Comparison of ENCODE assay signal across 22 cellular contexts in genomic region chr13:52461265-52461664, GRCh38. TPM values are rescaled to one million over a fixed set of nuclear protein-coding genes. Genes with fewer than 3 reads are reported as not detected.
DNase-seq lines count a peak whose midpoint lies in the region; ATAC-seq, FAIRE-seq and TF ChIP-seq lines count a peak whose summit lies in the region.
"Had no signal": no experiment of that assay in that cellular context is flagged by ENCODE, and none has a peak within 500 bp of the region (broad histone marks: within the 10 kb centered on the region; RNA-seq: fewer than 3 reads in every experiment).

No MANE protein-coding gene starts in this region.

- H3K27me3 Mint-ChIP-seq in activated CD4-positive, alpha-beta T cell treated with anti-CD3 and anti-CD28 coated beads for 36 hours: no peaks in the 10 kb centered on the region
- no peaks in the 10 kb centered on the region for H3K27me3 Mint-ChIP-seq in Caco-2 (ENCODE audit: insufficient read depth, unreplicated experiment)

- H3K9me1 ChIP-seq in K562 (ENCODE audit: control insufficient read depth, insufficient read depth, low read length): no peaks in the 10 kb centered on the region

- H3K27me3 ChIP-seq in Caco-2 (replicated peaks; ENCODE audit: control insufficient read depth, insufficient read depth, low read length) (no peaks in the 10 kb centered on the region), K562 (ENCODE audit: control insufficient read depth in 2 of 2, insufficient read depth in 2 of 2, low read length in 2 of 2) (no peaks in the 10 kb centered on the region)
- H3K27me3 ChIP-seq: Peyer's patch, upper lobe of right lung had no signal

- no peak for TF ChIP-seq EP300 in K562 (IDR thresholded peaks at IDR 0.05; ENCODE audit: low read length)

- TF ChIP-seq CTCF in Caco-2 (IDR thresholded peaks at IDR 0.05; ENCODE audit: insufficient read depth in 1 of 2, low read depth in 1 of 2, low read length in 1 of 2, severe bottlenecking in 1 of 2, unreplicated experiment in 1 of 2): no peak
- TF ChIP-seq CTCF in NB4 (IDR thresholded peaks at IDR 0.05; ENCODE audit: low read depth, low read length): no peak
- TF ChIP-seq CTCF in K562 (IDR thresholded peaks at IDR 0.05 in 2 of 3, conservative IDR thresholded peaks at IDR 0.05 in 1 of 3; ENCODE audit: insufficient read depth in 2 of 3, low read depth in 1 of 3, low read length in 3 of 3): no peak

- H3K9ac ChIP-seq in K562 (ENCODE audit: insufficient read depth in 1 of 2, low read depth in 2 of 2, low read length in 2 of 2): no peak overlapping the region

- H3K9me3 ChIP-seq in Caco-2: no peaks in the 10 kb centered on the region
- H3K9me3 ChIP-seq in K562 (replicated peaks; ENCODE audit: control insufficient read depth, insufficient read depth, low read depth, low read length): no peaks in the 10 kb centered on the region
- H3K9me3 ChIP-seq: Peyer's patch, prostate gland, upper lobe of right lung had no signal

- TF ChIP-seq RAD21 in K562 (CRISPR knock-in tag; conservative IDR thresholded peaks at IDR 0.05 in 1 of 2, IDR thresholded peaks at IDR 0.05 in 1 of 2): no peak

- FAIRE-seq in K562 (lab: Jason Lieb, UNC) (no peak), RCC 7860 (lab: Jason Lieb, UNC) (no peak)
- FAIRE-seq: astrocyte had no signal

- H4K20me1 ChIP-seq in K562 (replicated peaks; ENCODE audit: control insufficient read depth, insufficient read depth, low read length): no peaks in the 10 kb centered on the region

- BruUV-seq in Caco-2 (replicated peaks; lab: Mats Ljungman, UMichigan): TSS peak; percentile 2
- TSS peak; percentile 3 for BruUV-seq in K562 (replicated peaks; lab: Mats Ljungman, UMichigan)

- peaks cover 31% of the 10 kb centered on the region for H3K4me1 Mint-ChIP-seq in activated CD4-positive, alpha-beta T cell treated with anti-CD3 and anti-CD28 coated beads for 36 hours
- no peaks in the 10 kb centered on the region for H3K4me1 Mint-ChIP-seq in Caco-2 (ENCODE audit: low read depth, unreplicated experiment)

- intact Hi-C loops in activated CD4-positive, alpha-beta T cell treated with anti-CD3 and anti-CD28 coated beads for 36 hours (cut with DNase I, micrococcal nuclease): no loop called here
- intact Hi-C loops in Caco-2 (cut with micrococcal nuclease; ENCODE audit: unreplicated experiment): no loop called here
- intact Hi-C loops in K562 (cut with micrococcal nuclease): no loop called here

- POLR2A ChIA-PET in activated CD4-positive, alpha-beta T cell treated with anti-CD3 and anti-CD28 coated beads for 36 hours (lab: Charles Lee): no interaction called here
- POLR2A ChIA-PET in Caco-2 (lab: Charles Lee): no interaction called here
- POLR2A ChIA-PET in K562 (lab: Yijun Ruan, JAX): no interaction called here

- no peaks in the 10 kb centered on the region for H3K36me3 ChIP-seq in Caco-2 (ENCODE audit: control insufficient read depth, insufficient read depth, low read length)
- peaks cover 86% of the 10 kb centered on the region for H3K36me3 ChIP-seq in K562 (ENCODE audit: control insufficient read depth, insufficient read depth, low read length)
- H3K36me3 ChIP-seq: prostate gland had no signal

- TF ChIP-seq POLR2A in NB4 (IDR thresholded peaks at IDR 0.05; ENCODE audit: extremely low read depth, insufficient read length) (no peak), K562 (conservative IDR thresholded peaks at IDR 0.05) (no peak)

- H3K27ac Mint-ChIP-seq in activated CD4-positive, alpha-beta T cell treated with anti-CD3 and anti-CD28 coated beads for 36 hours: no peak overlapping the region
- no peak overlapping the region for H3K27ac Mint-ChIP-seq in Caco-2 (ENCODE audit: unreplicated experiment)

- H3K36me3 Mint-ChIP-seq in activated CD4-positive, alpha-beta T cell treated with anti-CD3 and anti-CD28 coated beads for 36 hours (ENCODE audit: low read depth): peaks cover 50% of the 10 kb centered on the region
- peaks cover 76% of the 10 kb centered on the region for H3K36me3 Mint-ChIP-seq in Caco-2 (ENCODE audit: insufficient read depth, unreplicated experiment)

- H3K4me3 ChIP-seq in Caco-2 (ENCODE audit: low read depth, low read length): no peak overlapping the region
- peak overlapping the region; percentile 37 for H3K4me3 ChIP-seq in NB4 (ENCODE audit: low read depth, low read length)
- H3K4me3 ChIP-seq in K562: no peak overlapping the region
- H3K4me3 ChIP-seq: Peyer's patch, prostate gland, skin epidermis, upper lobe of right lung had no signal

- 100% methylated on average over 3 of the region's 3 CpGs for WGBS in K562 (ENCODE audit: insufficient coverage, low coverage, missing lambda C conversion rate)

- H3K79me2 ChIP-seq in K562 (ENCODE audit: control insufficient read depth, insufficient read depth, low read length): peaks cover 59% of the 10 kb centered on the region

- peak; percentile 58 for ATAC-seq in activated CD4-positive, alpha-beta T cell treated with anti-CD3 and anti-CD28 coated beads for 36 hours
- ATAC-seq in K562: no peak
- no peak for ATAC-seq in GM21515 (IDR thresholded peaks at IDR 0.05; ENCODE audit: unreplicated experiment)
- ATAC-seq: esophagus mucosa, left cardiac atrium, upper lobe of right lung had no signal

- no peak overlapping the region for H3K4me3 Mint-ChIP-seq in activated CD4-positive, alpha-beta T cell treated with anti-CD3 and anti-CD28 coated beads for 36 hours
- no peak overlapping the region for H3K4me3 Mint-ChIP-seq in Caco-2 (ENCODE audit: unreplicated experiment)
- H3K4me3 Mint-ChIP-seq: mesothelial cell of epicardium had no signal

- H3K9me3 Mint-ChIP-seq in activated CD4-positive, alpha-beta T cell treated with anti-CD3 and anti-CD28 coated beads for 36 hours (ENCODE audit: low read depth): no peaks in the 10 kb centered on the region
- no peaks in the 10 kb centered on the region for H3K9me3 Mint-ChIP-seq in Caco-2 (ENCODE audit: unreplicated experiment)
- H3K9me3 Mint-ChIP-seq: mesothelial cell of epicardium had no signal

- in situ Hi-C loops in K562 (cut with MboI): no loop called here

- H3K4me2 ChIP-seq in K562 (ENCODE audit: insufficient read depth, low read length): no peak overlapping the region

- H3K4me1 ChIP-seq in Caco-2: no peaks in the 10 kb centered on the region
- H3K4me1 ChIP-seq in K562 (replicated peaks in 1 of 2; ENCODE audit: control insufficient read depth in 2 of 2, insufficient read depth in 2 of 2, low read length in 2 of 2): peaks cover 3 to 4% of the 10 kb centered on the region in 2 experiments; a peak in 2 of 5 replicates
- H3K4me1 ChIP-seq: prostate gland had no signal

- no peak overlapping the region for H3K27ac ChIP-seq in K562 (ENCODE audit: extremely low read depth, low read depth, low read length)
- H3K27ac ChIP-seq: Peyer's patch, prostate gland, skin epidermis, upper lobe of right lung had no signal

- no peak overlapping the region for H2AFZ ChIP-seq in K562 (ENCODE audit: low read depth, low read length)

- DNase-seq in activated CD4-positive, alpha-beta T cell treated with anti-CD3 and anti-CD28 coated beads for 36 hours: no peak
- DNase-seq in activated CD4-positive, alpha-beta T cell treated with anti-CD3 and anti-CD28 coated beads for 1 hour: no peak
- DNase-seq in Caco-2: no peak
- no peak for DNase-seq in NB4 (ENCODE audit: low read depth)
- no peak for DNase-seq in K562 (ENCODE audit: extremely low read depth in 1 of 4, low spot score in 3 of 4)
- DNase-seq in NCI-H187 treated with DMSO at 0.1 percent for 48 hours (lab: John Stamatoyannopoulos, UW): no peak
- no peak for DNase-seq in RCC 7860 (ENCODE audit: low spot score)
- DNase-seq: activated naive CD4-positive, alpha-beta T cell treated with Interleukin-2 at 50 U/mL for 16 hours; C1 segment of cervical spinal cord; effector CD4-positive, alpha-beta T cell; left cardiac atrium; NCI-H1436 treated with DMSO at 0.1 percent for 48 hours; NCI-H748 treated with DMSO at 0.1 percent for 48 hours; Peyer's patch; stimulated activated CD4-positive, alpha-beta T cell treated with anti-CD3 and anti-CD28 coated beads, Interleukin-2, amount 100 ng/mL, for 48 hours; upper lobe of right lung had no signal

- CTCF ChIA-PET in activated CD4-positive, alpha-beta T cell treated with anti-CD3 and anti-CD28 coated beads for 36 hours (lab: Charles Lee): no interaction called here
- CTCF ChIA-PET in Caco-2 (lab: Charles Lee) (no interaction called here), K562 (lab: Yijun Ruan, JAX; ENCODE audit: low intra/inter-chr PET ratio) (no interaction called here)

RNA-seq across cellular contexts. Expression of gene CKAP2, which starts 6.0 kb away (rescaled TPM):
- total RNA-seq in activated CD4-positive, alpha-beta T cell treated with anti-CD3 and anti-CD28 coated beads for 36 hours: 10 to 100 TPM; 65.5 to 95.7 TPM
- 62.4 and 68.9 TPM in 2 replicates for total RNA-seq in Caco-2 (2022)
- total RNA-seq in K562 (2011; cell fraction: chromatin; rRNA removed; ENCODE audit: low replicate concordance): 11.1 and 56.9 TPM in 2 replicates
- 5.5 and 8.9 TPM in 2 replicates for total RNA-seq in K562 (2011; cell fraction: nucleolus; rRNA removed)
- 15.3 and 20.2 TPM in 2 replicates for total RNA-seq in K562 (2011; cell fraction: nucleoplasm; rRNA removed)
- 31.3 and 34.8 TPM in 2 replicates for total RNA-seq in K562 (2014; rRNA removed)
- total RNA-seq in K562 (2014; rRNA removed; fragmentation: Illumina TruSeq; extraction: Trizol): 45.5 and 54.6 TPM in 2 replicates
- 47.7 and 55.1 TPM in 2 replicates for total RNA-seq in K562 (2015; rRNA removed; fragmentation: Illumina TruSeq; extraction: Trizol)
- total RNA-seq in K562 (2021): 41.4 and 45.1 TPM in 2 replicates
- polyA plus RNA-seq in K562 (2011; rRNA removed): 17.9 and 24.2 TPM in 2 replicates
- 4.9 and 10.3 TPM in 2 replicates for polyA plus RNA-seq in K562 (2011; cell fraction: cytosol; rRNA removed)
- 11.0 and 13.3 TPM in 2 replicates for polyA plus RNA-seq in K562 (2011; cell fraction: nucleus; rRNA removed)
- polyA plus RNA-seq in K562 (2012): 35.6 and 40.5 TPM in 2 replicates
- 53.5 and 63.5 TPM in 2 replicates for polyA plus RNA-seq in K562 (2014; fragmentation: Illumina TruSeq; extraction: Trizol)
- 10 to 100 TPM; 21.9 to 26.8 TPM for polyA plus RNA-seq in K562 (2014; fragmentation: Nextera tagmentation; extraction: Ambion mirVana)
- polyA plus RNA-seq in K562 (2014; rRNA removed): 24.8 and 31.5 TPM in 2 replicates
- 37.7 and 45.4 TPM in 2 replicates for polyA minus RNA-seq in K562 (2011; rRNA and poly(A)+ RNA removed)
- 16.1 and 18.2 TPM in 2 replicates for polyA minus RNA-seq in K562 (2011; cell fraction: cytosol; rRNA and poly(A)+ RNA removed)
- 11.2 and 24.5 TPM in 2 replicates for polyA minus RNA-seq in K562 (2011; cell fraction: nucleus; rRNA and poly(A)+ RNA removed)

RNA-seq across cellular contexts. Expression of gene VPS36, which starts 10.8 kb away (rescaled TPM):
- total RNA-seq in activated CD4-positive, alpha-beta T cell treated with anti-CD3 and anti-CD28 coated beads for 36 hours: 10 to 100 TPM; 27.4 to 29.8 TPM
- total RNA-seq in Caco-2 (2022) (40.9 and 48.4 TPM in 2 replicates), K562 (2014; rRNA removed) (21.6 and 23.7 TPM in 2 replicates), K562 (2014; rRNA removed; fragmentation: Illumina TruSeq; extraction: Trizol) (29.8 and 31.6 TPM in 2 replicates), K562 (2015; rRNA removed; fragmentation: Illumina TruSeq; extraction: Trizol) (29.3 and 30.6 TPM in 2 replicates), K562 (2021) (22.5 and 24.6 TPM in 2 replicates)
- 37.8 and 110 TPM in 2 replicates for total RNA-seq in K562 (2011; cell fraction: chromatin; rRNA removed; ENCODE audit: low replicate concordance)
- total RNA-seq in K562 (2011; cell fraction: nucleolus; rRNA removed): 16.7 and 18.0 TPM in 2 replicates
- 44.4 and 68.8 TPM in 2 replicates for total RNA-seq in K562 (2011; cell fraction: nucleoplasm; rRNA removed)
- polyA plus RNA-seq in K562 (2011; rRNA removed) (18.8 and 24.6 TPM in 2 replicates), K562 (2014; fragmentation: Illumina TruSeq; extraction: Trizol) (22.5 and 28.1 TPM in 2 replicates), K562 (2014; fragmentation: Nextera tagmentation; extraction: Ambion mirVana) (10 to 100 TPM in 1 of 2 experiments, 1 to 10 TPM in 1; 8.4 to 12.2 TPM), K562 (2014; rRNA removed) (20.3 and 24.0 TPM in 2 replicates)
- 6.4 and 12.6 TPM in 2 replicates for polyA plus RNA-seq in K562 (2011; cell fraction: cytosol; rRNA removed)
- 31.2 and 44.9 TPM in 2 replicates for polyA plus RNA-seq in K562 (2011; cell fraction: nucleus; rRNA removed)
- polyA plus RNA-seq in K562 (2012): 14.7 and 22.9 TPM in 2 replicates
- polyA minus RNA-seq in K562 (2011; rRNA and poly(A)+ RNA removed): 20.3 and 24.2 TPM in 2 replicates
- polyA minus RNA-seq in K562 (2011; cell fraction: cytosol; rRNA and poly(A)+ RNA removed): 10.3 and 10.6 TPM in 2 replicates
- 14.4 and 31.3 TPM in 2 replicates for polyA minus RNA-seq in K562 (2011; cell fraction: nucleus; rRNA and poly(A)+ RNA removed)

RNA-seq across cellular contexts. Expression of gene THSD1, which starts 55.3 kb away (rescaled TPM):
- total RNA-seq in activated CD4-positive, alpha-beta T cell treated with anti-CD3 and anti-CD28 coated beads for 36 hours: under 1 TPM; 0.14 to 0.19 TPM
- 0.11 and 0.16 TPM in 2 replicates for total RNA-seq in Caco-2 (2022)
- total RNA-seq in K562 (2011; cell fraction: chromatin; rRNA removed; ENCODE audit: low replicate concordance): 0.30 and 0.46 TPM in 2 replicates
- 0.17 and 0.53 TPM in 2 replicates for total RNA-seq in K562 (2011; cell fraction: nucleolus; rRNA removed)
- total RNA-seq in K562 (2011; cell fraction: nucleoplasm; rRNA removed): 0.15 and 0.53 TPM in 2 replicates
- 0.05 and 0.12 TPM in 2 replicates for total RNA-seq in K562 (2014; rRNA removed)
- 0.06 TPM in 1 of 2 replicates, not detected in the other for total RNA-seq in K562 (2014; rRNA removed; fragmentation: Illumina TruSeq; extraction: Trizol)
- total RNA-seq in K562 (2015; rRNA removed; fragmentation: Illumina TruSeq; extraction: Trizol): 0.11 TPM in 2 replicates
- total RNA-seq in K562 (2021): 0.09 TPM in 2 replicates
- 0.04 and 0.24 TPM in 2 replicates for polyA plus RNA-seq in K562 (2011; rRNA removed)
- 0.19 TPM in 1 of 2 replicates, not detected in the other for polyA plus RNA-seq in K562 (2011; cell fraction: cytosol; rRNA removed)
- 0.09 and 0.44 TPM in 2 replicates for polyA plus RNA-seq in K562 (2011; cell fraction: nucleus; rRNA removed)
- polyA plus RNA-seq in K562 (2012): 0.07 and 0.26 TPM in 2 replicates
- 0.03 and 0.04 TPM in 2 replicates for polyA plus RNA-seq in K562 (2014; fragmentation: Illumina TruSeq; extraction: Trizol)
- polyA plus RNA-seq in K562 (2014; fragmentation: Nextera tagmentation; extraction: Ambion mirVana): under 1 TPM in 1 of 2 experiments, not detected in 1; 0.01 TPM
- 0.03 and 0.35 TPM in 2 replicates for polyA plus RNA-seq in K562 (2014; rRNA removed)
- polyA minus RNA-seq in K562 (2011; rRNA and poly(A)+ RNA removed): 0.11 and 0.36 TPM in 2 replicates
- not detected in 2 replicates for polyA minus RNA-seq in K562 (2011; cell fraction: cytosol; rRNA and poly(A)+ RNA removed)
- 0.27 and 0.33 TPM in 2 replicates for polyA minus RNA-seq in K562 (2011; cell fraction: nucleus; rRNA and poly(A)+ RNA removed)
